ENCODE assay signal across 8 cellular contexts in genomic region chr10:126504051-126504760, GRCh38.
DNase-seq lines count a peak whose midpoint lies in the region; ATAC-seq and TF ChIP-seq lines count a peak whose summit lies in the region.

No MANE protein-coding gene starts in this region.

- peak; percentile 64 for TF ChIP-seq CTCF in WI38 (IDR thresholded peaks at IDR 0.05; ENCODE audit: low read depth, low read length)
- peak; percentile 54 for TF ChIP-seq CTCF in psoas muscle (IDR thresholded peaks at IDR 0.05)

- H3K4me1 ChIP-seq in psoas muscle = no peaks in the 10 kb centered on the region

- 53 to 66% (median 58%) methylated on average over 23 of the region's 23 CpGs for WGBS in psoas muscle, 3 donors

- DNase-seq in A172 (ENCODE audit: low spot score) (peak; percentile 51), GDM1 (lab: John Stamatoyannopoulos, UW) (peak; percentile 16), LHCN-M2 (ENCODE audit: low read depth) (peak; percentile 65), Right ventricle myocardium superior (peak; percentile 45), psoas muscle (peak in 1 of 2 donors; percentile 19)

- H3K27ac ChIP-seq in psoas muscle = no peak overlapping the region

- H3K27me3 ChIP-seq in psoas muscle (ENCODE audit: insufficient read depth in 3 of 3, low read length in 2 of 3) = peaks cover 0 to 2% (median 0%) of the 10 kb centered on the region in 3 donors

- intact Hi-C loops in Right ventricle myocardium superior (cut with DNase I) (loop anchor here (2.0 kb wide), 1 partner anchor 521 kb away; no protein-coding TSS in a partner anchor), psoas muscle (cut with DNase I) (loop anchor here (5.0 kb wide), 1 partner anchor 522 kb away; no protein-coding TSS in a partner anchor)

- H3K36me3 ChIP-seq in psoas muscle (ENCODE audit: insufficient read depth in 1 of 2, low read depth in 1 of 2) = no peaks in the 10 kb centered on the region

- ATAC-seq in Right ventricle myocardium superior (ENCODE audit: poor library complexity) = no peak
- ATAC-seq in psoas muscle = no peak
- no peak for ATAC-seq in GM21825 (IDR thresholded peaks at IDR 0.05; ENCODE audit: unreplicated experiment)
- no peak for ATAC-seq in HG03097 (IDR thresholded peaks at IDR 0.05; ENCODE audit: low FRiP score, unreplicated experiment)

- H3K9me3 ChIP-seq in psoas muscle = no peaks in the 10 kb centered on the region

- no peak overlapping the region for H3K4me3 ChIP-seq in WI38 (ENCODE audit: low read depth, low read length)
- no peak overlapping the region for H3K4me3 ChIP-seq in psoas muscle
